27 cellular contexts compared by ENCODE assay signal in the genomic region with DNA sequence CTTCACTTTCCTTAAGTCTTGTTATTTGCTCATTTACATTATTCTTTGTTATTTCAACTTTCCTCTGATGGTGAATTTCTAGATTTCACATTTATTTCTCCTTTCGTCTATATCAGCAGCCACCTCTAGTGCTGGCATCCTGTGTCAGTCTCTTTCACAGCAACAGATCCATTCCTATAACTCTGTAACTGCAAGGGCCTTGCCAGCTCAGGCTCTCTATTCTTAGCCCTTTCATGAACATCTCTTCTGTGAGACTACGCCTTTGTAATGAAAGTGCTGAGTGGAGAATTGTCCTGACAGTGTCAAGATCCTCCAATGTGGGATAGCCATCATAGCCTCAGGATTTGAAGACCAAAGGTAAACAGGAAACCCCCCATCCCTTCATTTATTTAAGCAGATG. TPM values are rescaled to one million over a fixed set of nuclear protein-coding genes. Genes with fewer than 3 reads are reported as not detected.
"Had no signal": no experiment of that assay in that cellular context is flagged by ENCODE, and none has a peak within 500 bp of the region (broad histone marks: within the 10 kb centered on the region; RNA-seq: fewer than 3 reads in every experiment).

No MANE protein-coding gene starts in this region.

- ATAC-seq: mucosa of descending colon; naive thymus-derived CD4-positive, alpha-beta T cell; natural killer cell treated with Interleukin-12 subunit alpha and Interleukin-12 subunit beta and Interleukin-15 and Interleukin-18, amount 100 ng/mL, for 72 hours; pancreas; psoas muscle; right lobe of liver; stimulated activated memory B cell treated with anti-CD40 and anti-IgM and Interleukin-4, amounts not matched to agents 10 μg/mL and 1 μg/mL and 100 μg/mL, for 72 hours; stimulated activated naive CD8-positive, alpha-beta T cell treated with anti-CD3 and anti-CD28 coated beads, Interleukin-15, amount 100 ng/mL, for 72 hours had no signal

- DNase-seq: islet precursor cell; left ventricle myocardium inferior; midbrain; mucosa of descending colon; naive thymus-derived CD4-positive, alpha-beta T cell; pancreas; psoas muscle; right lobe of liver; stimulated activated CD4-positive, alpha-beta T cell treated with anti-CD3 and anti-CD28 coated beads, Interleukin-1b, Interleukin-23, amount 100 ng/mL, for 48 hours; stimulated activated CD4-positive, alpha-beta T cell treated with anti-CD3 and anti-CD28 coated beads, Interleukin-2, amount 100 ng/mL, for 48 hours; stimulated activated CD4-positive, alpha-beta T cell treated with anti-CD3 and anti-CD28 coated beads, Interleukin-4, amount 100 ng/mL, for 4 hours; stimulated activated CD8-positive, alpha-beta memory T cell treated with anti-CD3 and anti-CD28 coated beads, Interleukin-4, amount 100 ng/mL, for 48 hours; stimulated activated naive CD4-positive, alpha-beta T cell treated with Interleukin-2 at 50 U/mL for 16 hours; stimulated activated naive CD8-positive, alpha-beta T cell treated with anti-CD3 and anti-CD28 coated beads, Interleukin-15, amount 100 ng/mL, for 72 hours; substantia nigra; tibial artery; trophoblast cell; uterus had no signal

- H3K27me3 ChIP-seq: right atrium auricular region had no signal

- H3K4me3 Mint-ChIP-seq: memory B cell; naive thymus-derived CD4-positive, alpha-beta T cell; natural killer cell treated with Interleukin-12 subunit alpha and Interleukin-12 subunit beta and Interleukin-15 and Interleukin-18, amount 100 ng/mL, for 72 hours; stimulated activated memory B cell treated with anti-CD40 and anti-IgM and Interleukin-4, amounts not matched to agents 10 μg/mL and 1 μg/mL and 100 μg/mL, for 72 hours; stimulated activated naive CD8-positive, alpha-beta T cell treated with anti-CD3 and anti-CD28 coated beads, Interleukin-15, amount 100 ng/mL, for 72 hours had no signal

- H3K27ac Mint-ChIP-seq: memory B cell; naive thymus-derived CD4-positive, alpha-beta T cell; natural killer cell treated with Interleukin-12 subunit alpha and Interleukin-12 subunit beta and Interleukin-15 and Interleukin-18, amount 100 ng/mL, for 72 hours; stimulated activated memory B cell treated with anti-CD40 and anti-IgM and Interleukin-4, amounts not matched to agents 10 μg/mL and 1 μg/mL and 100 μg/mL, for 72 hours; stimulated activated naive CD8-positive, alpha-beta T cell treated with anti-CD3 and anti-CD28 coated beads, Interleukin-15, amount 100 ng/mL, for 72 hours had no signal

- H3K9me3 Mint-ChIP-seq: natural killer cell treated with Interleukin-12 subunit alpha and Interleukin-12 subunit beta and Interleukin-15 and Interleukin-18, amount 100 ng/mL, for 72 hours; stimulated activated memory B cell treated with anti-CD40 and anti-IgM and Interleukin-4, amounts not matched to agents 10 μg/mL and 1 μg/mL and 100 μg/mL, for 72 hours; stimulated activated naive CD8-positive, alpha-beta T cell treated with anti-CD3 and anti-CD28 coated beads, Interleukin-15, amount 100 ng/mL, for 72 hours had no signal

- H3K9me3 ChIP-seq: left ventricle myocardium inferior, mucosa of descending colon, pancreas, psoas muscle, right atrium auricular region, right lobe of liver, thoracic aorta, tibial artery, uterus had no signal

- H3K36me3 ChIP-seq: left ventricle myocardium inferior, pancreas, right atrium auricular region, right lobe of liver, thoracic aorta, tibial artery, uterus had no signal

- H3K27ac ChIP-seq: left ventricle myocardium inferior, pancreas, psoas muscle, right atrium auricular region, right lobe of liver, thoracic aorta, tibial artery, uterus had no signal

- H3K4me1 ChIP-seq: pancreas, psoas muscle, uterus had no signal

- H3K4me1 Mint-ChIP-seq: memory B cell had no signal

- H3K36me3 Mint-ChIP-seq: memory B cell; naive thymus-derived CD4-positive, alpha-beta T cell; natural killer cell treated with Interleukin-12 subunit alpha and Interleukin-12 subunit beta and Interleukin-15 and Interleukin-18, amount 100 ng/mL, for 72 hours; stimulated activated memory B cell treated with anti-CD40 and anti-IgM and Interleukin-4, amounts not matched to agents 10 μg/mL and 1 μg/mL and 100 μg/mL, for 72 hours had no signal

- H3K4me3 ChIP-seq: left ventricle myocardium inferior, lung, mucosa of descending colon, pancreas, psoas muscle, right atrium auricular region, right lobe of liver, smooth muscle cell, thoracic aorta, tibial artery, uterus had no signal

RNA-seq across cellular contexts. Expression of a gene that starts 3.9 kb away (rescaled TPM):
- total RNA-seq: left ventricle myocardium inferior; mesenteric fat pad; myocyte; naive thymus-derived CD4-positive, alpha-beta T cell; natural killer cell treated with Interleukin-12 subunit alpha and Interleukin-12 subunit beta and Interleukin-15 and Interleukin-18, amount 100 ng/mL, for 72 hours; psoas muscle; right atrium auricular region; right lobe of liver; smooth muscle cell; thoracic aorta had no signal
